In the genomic region with DNA sequence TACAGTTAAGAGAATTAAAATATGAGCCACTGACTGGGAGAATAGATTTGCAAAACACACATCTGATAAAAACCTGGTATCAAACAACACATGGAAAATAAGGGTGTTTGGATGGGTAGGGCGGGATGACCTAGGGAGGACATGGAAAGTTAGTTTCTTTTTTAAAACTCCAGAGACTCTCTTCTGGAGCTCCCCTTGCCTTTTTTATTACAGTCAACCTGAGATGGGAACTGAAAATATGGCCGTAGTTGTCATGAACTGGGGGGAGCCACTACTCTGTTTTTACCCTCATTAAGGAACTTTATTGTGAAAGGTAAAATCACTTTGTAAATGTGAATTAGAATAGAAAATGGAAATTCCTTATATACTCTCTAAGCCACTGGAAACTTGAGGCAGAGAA, we compare ENCODE assay signal across 14 cellular contexts.
A peak's percentile ranks its signal among the peaks of the same experiment; 100 is the strongest.
DNase-seq lines count a peak whose midpoint lies in the region; ATAC-seq, FAIRE-seq and TF ChIP-seq lines count a peak whose summit lies in the region.
"Had no signal": no experiment of that assay in that cellular context is flagged by ENCODE, and none has a peak within 500 bp of the region (broad histone marks: within the 10 kb centered on the region; RNA-seq: fewer than 3 reads in every experiment).

No MANE protein-coding gene starts in this region.

- no peaks in the 10 kb centered on the region for H3K27me3 ChIP-seq in suprapubic skin

- no peak for DNase-seq in activated T-helper 2 cell treated with anti-CD3 and anti-CD28 coated beads, Interferon-gamma antibody, Interleukin-2, Interleukin-4, amounts not matched to agents 10 μg/mL and 5 μg/mL and 100 μg/mL, durations not matched to agents 14 hours and 24 hours and 36 hours (ENCODE audit: low spot score)
- DNase-seq in activated naive CD4-positive, alpha-beta T cell treated with Interleukin-2 at 50 U/mL for 16 hours: no peak
- no peak for DNase-seq in suprapubic skin (ENCODE audit: low spot score in 2 of 2)
- DNase-seq: activated T-cell treated with anti-CD3 and anti-CD28 coated beads for 4 hours, left ventricle myocardium superior, NCI-H524, nucleus accumbens had no signal

- WGBS in suprapubic skin: 95% methylated on average over 2 of the region's 2 CpGs

- intact Hi-C loops in activated T-helper 2 cell treated with anti-CD3 and anti-CD28 coated beads, Interferon-gamma antibody, Interleukin-2, Interleukin-4, amounts not matched to agents 10 μg/mL and 5 μg/mL and 100 μg/mL, durations not matched to agents 14 hours and 24 hours and 36 hours (cut with micrococcal nuclease): no loop called here

- FAIRE-seq in endometrium (lab: Jason Lieb, UNC): peak; percentile 90

- H3K36me3 Mint-ChIP-seq in activated T-helper 2 cell treated with anti-CD3 and anti-CD28 coated beads, Interferon-gamma antibody, Interleukin-2, Interleukin-4, amounts not matched to agents 10 μg/mL and 5 μg/mL and 100 μg/mL, durations not matched to agents 14 hours and 24 hours and 36 hours (ENCODE audit: low read depth): peaks cover 25% of the 10 kb centered on the region

- H3K4me3 ChIP-seq in suprapubic skin: no peak overlapping the region

- peaks cover 5% of the 10 kb centered on the region for H3K4me1 Mint-ChIP-seq in activated T-helper 2 cell treated with anti-CD3 and anti-CD28 coated beads, Interferon-gamma antibody, Interleukin-2, Interleukin-4, amounts not matched to agents 10 μg/mL and 5 μg/mL and 100 μg/mL, durations not matched to agents 14 hours and 24 hours and 36 hours (ENCODE audit: low read depth)

- H3K27me3 Mint-ChIP-seq in activated T-helper 2 cell treated with anti-CD3 and anti-CD28 coated beads, Interferon-gamma antibody, Interleukin-2, Interleukin-4, amounts not matched to agents 10 μg/mL and 5 μg/mL and 100 μg/mL, durations not matched to agents 14 hours and 24 hours and 36 hours (ENCODE audit: low read depth): no peaks in the 10 kb centered on the region

- ATAC-seq in GM18511 (IDR thresholded peaks at IDR 0.05; ENCODE audit: unreplicated experiment): peak; percentile 67
- peak; percentile 55 for ATAC-seq in GM21515 (IDR thresholded peaks at IDR 0.05; ENCODE audit: unreplicated experiment)
- ATAC-seq in HG03095 (IDR thresholded peaks at IDR 0.05; ENCODE audit: unreplicated experiment): peak; percentile 47
- ATAC-seq in HG02840 (IDR thresholded peaks at IDR 0.05; ENCODE audit: low FRiP score, unreplicated experiment): no peak
- ATAC-seq: left ventricle myocardium superior had no signal

- no peak for TF ChIP-seq EP300 in suprapubic skin (IDR thresholded peaks at IDR 0.05)

- no peak overlapping the region for H3K27ac Mint-ChIP-seq in activated T-helper 2 cell treated with anti-CD3 and anti-CD28 coated beads, Interferon-gamma antibody, Interleukin-2, Interleukin-4, amounts not matched to agents 10 μg/mL and 5 μg/mL and 100 μg/mL, durations not matched to agents 14 hours and 24 hours and 36 hours

- TF ChIP-seq CTCF in suprapubic skin (IDR thresholded peaks at IDR 0.05): no peak

- peaks cover 13% of the 10 kb centered on the region for H3K36me3 ChIP-seq in suprapubic skin

- no peaks in the 10 kb centered on the region for H3K4me1 ChIP-seq in suprapubic skin

- H3K9me3 Mint-ChIP-seq in activated T-helper 2 cell treated with anti-CD3 and anti-CD28 coated beads, Interferon-gamma antibody, Interleukin-2, Interleukin-4, amounts not matched to agents 10 μg/mL and 5 μg/mL and 100 μg/mL, durations not matched to agents 14 hours and 24 hours and 36 hours: peaks cover 16% of the 10 kb centered on the region

- H3K4me3 Mint-ChIP-seq in activated T-helper 2 cell treated with anti-CD3 and anti-CD28 coated beads, Interferon-gamma antibody, Interleukin-2, Interleukin-4, amounts not matched to agents 10 μg/mL and 5 μg/mL and 100 μg/mL, durations not matched to agents 14 hours and 24 hours and 36 hours (ENCODE audit: low read depth): no peak overlapping the region
- H3K4me3 Mint-ChIP-seq: CD14-positive monocyte had no signal

- no peaks in the 10 kb centered on the region for H3K9me3 ChIP-seq in suprapubic skin

- H3K27ac ChIP-seq in suprapubic skin: no peak overlapping the region
- H3K27ac ChIP-seq: VCaP had no signal

- TF ChIP-seq POLR2A in suprapubic skin (IDR thresholded peaks at IDR 0.05): no peak
